8 cellular contexts compared by ENCODE assay signal in the genomic region with DNA sequence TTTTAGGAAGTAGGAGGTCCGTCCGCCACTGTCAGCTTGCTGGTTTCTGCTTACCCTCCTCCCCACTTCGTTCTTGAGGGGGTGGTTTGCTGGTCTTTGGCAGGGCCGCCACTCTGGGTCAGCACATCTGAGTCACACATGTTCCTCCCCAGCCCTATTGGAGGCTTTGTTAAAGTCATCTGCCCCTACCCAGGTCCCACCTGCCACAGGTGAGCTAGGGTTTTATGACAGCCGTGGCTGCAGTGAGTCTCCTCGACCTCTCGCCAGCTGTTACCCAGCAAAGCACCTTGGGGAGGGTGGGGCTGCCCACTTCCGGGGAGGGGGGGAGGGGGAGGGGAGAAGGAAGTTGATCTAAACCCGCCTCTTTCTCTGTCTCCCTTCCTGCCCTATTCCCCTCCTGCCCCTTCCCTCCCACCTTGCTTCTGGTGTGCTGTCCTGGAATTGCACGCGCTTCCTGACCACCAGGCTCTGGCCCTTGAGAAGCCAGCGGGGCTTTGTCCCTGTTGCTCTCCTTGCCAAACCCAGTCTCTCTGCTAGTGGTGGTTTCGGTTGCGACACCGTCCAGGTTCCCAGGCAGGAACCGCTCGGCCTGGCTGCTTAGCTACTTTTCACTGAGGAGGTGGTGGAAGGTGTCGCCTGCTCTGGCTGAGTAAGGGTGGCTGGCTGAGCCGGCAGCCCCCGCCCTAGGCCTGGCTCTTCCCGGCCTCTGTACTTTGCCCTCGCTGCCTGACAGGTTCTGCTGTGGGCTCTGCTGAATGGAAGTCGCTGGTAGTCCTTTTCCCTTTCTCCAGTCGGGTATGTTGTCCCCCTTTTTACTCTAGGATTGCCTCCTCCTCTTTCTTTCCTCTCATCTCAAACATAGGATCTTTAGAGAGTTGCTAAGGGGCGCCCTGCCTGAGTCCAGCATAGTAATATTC. TPM values are rescaled to one million over a fixed set of nuclear protein-coding genes. Genes with fewer than 3 reads are reported as not detected.
A peak's percentile ranks its signal among the peaks of the same experiment; 100 is the strongest.
DNase-seq lines count a peak whose midpoint lies in the region; ATAC-seq and TF ChIP-seq lines count a peak whose summit lies in the region.

No MANE protein-coding gene starts in this region.

- H3K4me1 Mint-ChIP-seq in T-cell, result peaks cover 78 to 80% (median 80%) of the 10 kb centered on the region in 3 donors

- CTCF ChIA-PET in T-cell (lab: Charles Lee), result interaction anchor here (0.6 to 1.4 kb wide), 7 partner anchors 12 to 57 kb away, joined by 3 to 6 read pairs (median 4); partner anchors contain the start of gene MARK2 (in 1 of the 2)
- CTCF ChIA-PET in HEK293T (lab: Yijun Ruan, JAX), result no interaction called here

- H3K9ac ChIP-seq in HUES64 (ENCODE audit: low read depth, low read length), result peak overlapping the region; percentile 61

- ATAC-seq in T-cell (replicated peaks in 1 of 4), result peak; percentile 90 to 92 (median 90)

- DNase-seq in AG08395 (ENCODE audit: low spot score) (peak; percentile 66), GM19238 (ENCODE audit: insufficient read length, low spot score) (peak; percentile 83), T-cell (peak; percentile 52 to 80 (median 68)), amniotic epithelial cell (ENCODE audit: low read depth) (peak; percentile 76), iPS-NIHi7 (ENCODE audit: extremely low spot score) (peak; percentile 77), HEK293T (ENCODE audit: extremely low spot score) (no peak)
- DNase-seq in stimulated activated CD4-positive, alpha-beta T cell treated with anti-CD3 and anti-CD28 coated beads, Interleukin-15, amount 100 ng/mL, for 24 hours, result peak; percentile 75

- 49% methylated on average over 24 of the region's 25 CpGs for WGBS in HUES64

- peak overlapping the region; percentile 97 for H3K27ac Mint-ChIP-seq in T-cell

- peaks cover 17% of the 10 kb centered on the region for H3K4me1 ChIP-seq in HUES64 (ENCODE audit: insufficient read depth, low read length)

- H3K36me3 Mint-ChIP-seq in T-cell, result peaks cover 3% of the 10 kb centered on the region

- peaks cover 2% of the 10 kb centered on the region; the same call in 1 of the 2 replicates for H3K36me3 ChIP-seq in HUES64 (ENCODE audit: insufficient read depth, low read length)

- H3K4me3 Mint-ChIP-seq in T-cell, result peak overlapping the region; percentile 88 to 94 (median 90)

- no peaks in the 10 kb centered on the region for H3K27me3 Mint-ChIP-seq in T-cell

- no peaks in the 10 kb centered on the region for H3K9me3 ChIP-seq in HUES64 (ENCODE audit: insufficient read depth, low read depth, low read length)

- peak overlapping the region; percentile 87 for H3K27ac ChIP-seq in HUES64 (ENCODE audit: low read depth, low read length)

- no peaks in the 10 kb centered on the region for H3K27me3 ChIP-seq in HUES64 (ENCODE audit: insufficient read depth, low read length)

- H3K4me3 ChIP-seq in HUES64 (ENCODE audit: low read length), result peak overlapping the region; percentile 28

- H3K9me3 Mint-ChIP-seq in T-cell, result no peaks in the 10 kb centered on the region

- POLR2A ChIA-PET in T-cell (lab: Charles Lee) (interaction anchor here in 1 of 2 donors (0.6 kb wide), 1 partner anchor 35 kb away, joined by 4 read pairs; no protein-coding TSS in a partner anchor), HEK293T (lab: Yijun Ruan, JAX) (no interaction called here)

TF ChIP-seq in HEK293T, 16 proteins besides CTCF, POLR2A, EP300 and RAD21:
- TF ChIP-seq CTBP1 (IDR thresholded peaks at IDR 0.05; ENCODE audit: borderline replicate concordance), result no peak
- no peak for TF ChIP-seq FOXM1 (IDR thresholded peaks at IDR 0.05; ENCODE audit: borderline replicate concordance)
- TF ChIP-seq LEF1 (IDR thresholded peaks at IDR 0.05; ENCODE audit: borderline replicate concordance), result no peak
- no peak for TF ChIP-seq ZNF384 (IDR thresholded peaks at IDR 0.05)
- no peak for TF ChIP-seq FOXA1 (IDR thresholded peaks at IDR 0.05)
- no peak for TF ChIP-seq NFRKB (IDR thresholded peaks at IDR 0.05)
- TF ChIP-seq FOXK2 (IDR thresholded peaks at IDR 0.05), result no peak
- no peak for TF ChIP-seq HDGF (IDR thresholded peaks at IDR 0.05; ENCODE audit: borderline replicate concordance)
- TF ChIP-seq ARNT (IDR thresholded peaks at IDR 0.05), result no peak
- no peak for TF ChIP-seq BHLHE40 (IDR thresholded peaks at IDR 0.05; ENCODE audit: borderline replicate concordance)
TF ChIP-seq in HEK293T: peak in this region for 0.

RNA-seq across cellular contexts. Expression of gene RCOR2, which starts 28.5 kb away (rescaled TPM):
- polyA plus RNA-seq in HUES64 (2013, experiment 1 of 2), result 55.5 TPM
- 56.6 TPM for polyA plus RNA-seq in HUES64 (2013, experiment 2 of 2)
- total RNA-seq in T-cell, result under 1 TPM in 3 of 5 donors, not detected in 2; 0.09 to 0.26 (median 0.10) TPM

RNA-seq across cellular contexts. Expression of gene MARK2, which starts 49.5 kb away (rescaled TPM):
- 25.6 TPM for polyA plus RNA-seq in HUES64 (2013, experiment 1 of 2)
- polyA plus RNA-seq in HUES64 (2013, experiment 2 of 2), result 25.6 TPM
- 10 to 100 TPM; 57.4 to 67.2 (median 64.0) TPM for total RNA-seq in T-cell

RNA-seq across cellular contexts. Expression of gene NAA40, which starts 50.4 kb away (rescaled TPM):
- 28.0 TPM for polyA plus RNA-seq in HUES64 (2013, experiment 1 of 2)
- polyA plus RNA-seq in HUES64 (2013, experiment 2 of 2), result 22.5 TPM
- 10 to 100 TPM; 19.0 to 27.5 (median 23.5) TPM for total RNA-seq in T-cell
